In genomic region chr16:2955779-2956565, GRCh38 we compare ENCODE assay signal across 26 cellular contexts. TPM values are rescaled to one million over a fixed set of nuclear protein-coding genes. Genes with fewer than 3 reads are reported as not detected.
DNase-seq lines count a peak whose midpoint lies in the region; ATAC-seq and TF ChIP-seq lines count a peak whose summit lies in the region.
"Had no signal": no experiment of that assay in that cellular context is flagged by ENCODE, and none has a peak within 500 bp of the region (broad histone marks: within the 10 kb centered on the region; RNA-seq: fewer than 3 reads in every experiment).

No MANE protein-coding gene starts in this region.

- DNase-seq in activated CD4-positive, alpha-beta T cell treated with anti-CD3 and anti-CD28 coated beads, Interleukin-2, amount 10 ng/mL, durations not matched to agents 7 days and 5 days: no peak
- no peak for DNase-seq in activated CD4-positive, alpha-beta T cell treated with anti-CD3 and anti-CD28 coated beads for 1 hour
- DNase-seq in NOMO-1 treated with DMSO at 0.1 percent for 48 hours (lab: John Stamatoyannopoulos, UW; ENCODE audit: unreplicated experiment): peak; percentile 46
- DNase-seq in endodermal cell: peak; percentile 76
- peak; percentile 75 for DNase-seq in spleen
- DNase-seq in glutamatergic neuron: no peak
- no peak for DNase-seq in CD8-positive, alpha-beta memory T cell
- DNase-seq: activated CD4-positive, alpha-beta memory T cell treated with anti-CD3 and anti-CD28 coated beads for 36 hours; activated T-cell treated with anti-CD3 and anti-CD28 coated beads, Interleukin-2, amount 50 U/mL, for 4 hours; DND-41; hippocampal formation; NCI-H1417 treated with DMSO at 0.1 percent for 48 hours; NCI-H2171; NCI-H748 treated with DMSO at 0.1 percent for 48 hours; retina had no signal

- TF ChIP-seq CTCF in endodermal cell (conservative IDR thresholded peaks at IDR 0.05) (no peak), spleen (IDR thresholded peaks at IDR 0.05 in 8 of 11, conservative IDR thresholded peaks at IDR 0.05 in 3 of 11) (no peak), glutamatergic neuron (IDR thresholded peaks at IDR 0.05; ENCODE audit: partially characterized antibody, unreplicated experiment) (no peak)

- peak overlapping the region; percentile 46 for H3K27ac Mint-ChIP-seq in activated CD4-positive, alpha-beta T cell treated with anti-CD3 and anti-CD28 coated beads, Interleukin-2, amount 10 ng/mL, durations not matched to agents 7 days and 5 days
- H3K27ac Mint-ChIP-seq in endodermal cell (no peak overlapping the region), glutamatergic neuron (ENCODE audit: unreplicated experiment) (no peak overlapping the region)
- no peak overlapping the region for H3K27ac Mint-ChIP-seq in CD8-positive, alpha-beta memory T cell
- H3K27ac Mint-ChIP-seq: activated CD4-positive, alpha-beta memory T cell treated with anti-CD3 and anti-CD28 coated beads for 36 hours; activated naive CD8-positive, alpha-beta T cell; CD4-positive, alpha-beta memory T cell; stimulated activated memory B cell treated with anti-CD40 and anti-IgM and Interleukin-4, amounts not matched to agents 10 μg/mL and 1 μg/mL and 100 μg/mL, for 72 hours had no signal

- intact Hi-C loops in spleen (cut with DNase I; ENCODE audit: low total_unique reads): no loop called here

- H3K4me1 ChIP-seq in endodermal cell (ENCODE audit: control insufficient read depth, insufficient read depth, low read length) (peaks cover 8% of the 10 kb centered on the region), spleen (peaks cover 0 to 24% (median 3%) of the 10 kb centered on the region in 6 donors)
- no peaks in the 10 kb centered on the region for H3K4me1 ChIP-seq in CD8-positive, alpha-beta memory T cell (ENCODE audit: insufficient read depth, low read length)
- H3K4me1 ChIP-seq: tibial nerve had no signal

- H3K36me3 Mint-ChIP-seq in activated CD4-positive, alpha-beta T cell treated with anti-CD3 and anti-CD28 coated beads, Interleukin-2, amount 10 ng/mL, durations not matched to agents 7 days and 5 days (ENCODE audit: low read depth): no peaks in the 10 kb centered on the region
- no peaks in the 10 kb centered on the region for H3K36me3 Mint-ChIP-seq in endodermal cell (ENCODE audit: low read depth)
- H3K36me3 Mint-ChIP-seq in glutamatergic neuron (ENCODE audit: unreplicated experiment): no peaks in the 10 kb centered on the region
- H3K36me3 Mint-ChIP-seq in CD8-positive, alpha-beta memory T cell: no peaks in the 10 kb centered on the region
- H3K36me3 Mint-ChIP-seq: activated CD4-positive, alpha-beta memory T cell treated with anti-CD3 and anti-CD28 coated beads for 36 hours; activated naive CD8-positive, alpha-beta T cell; CD4-positive, alpha-beta memory T cell; stimulated activated memory B cell treated with anti-CD40 and anti-IgM and Interleukin-4, amounts not matched to agents 10 μg/mL and 1 μg/mL and 100 μg/mL, for 72 hours had no signal

- CTCF ChIA-PET in activated CD4-positive, alpha-beta T cell treated with anti-CD3 and anti-CD28 coated beads, Interleukin-2, amount 10 ng/mL, durations not matched to agents 7 days and 5 days (lab: Charles Lee): no interaction called here
- CTCF ChIA-PET in CD8-positive, alpha-beta memory T cell (lab: Charles Lee): interaction anchor here (0.9 kb wide), 1 partner anchor 9 kb away, joined by 3 read pairs; no protein-coding TSS in a partner anchor

- H3K9me3 Mint-ChIP-seq in activated CD4-positive, alpha-beta T cell treated with anti-CD3 and anti-CD28 coated beads, Interleukin-2, amount 10 ng/mL, durations not matched to agents 7 days and 5 days: no peaks in the 10 kb centered on the region
- H3K9me3 Mint-ChIP-seq in endodermal cell (no peaks in the 10 kb centered on the region), glutamatergic neuron (ENCODE audit: unreplicated experiment) (peaks cover 5% of the 10 kb centered on the region)
- no peaks in the 10 kb centered on the region for H3K9me3 Mint-ChIP-seq in CD8-positive, alpha-beta memory T cell
- H3K9me3 Mint-ChIP-seq: activated CD4-positive, alpha-beta memory T cell treated with anti-CD3 and anti-CD28 coated beads for 36 hours; activated T-cell treated with anti-CD3 and anti-CD28 coated beads, Interleukin-2, amount 50 U/mL, for 4 hours; stimulated activated memory B cell treated with anti-CD40 and anti-IgM and Interleukin-4, amounts not matched to agents 10 μg/mL and 1 μg/mL and 100 μg/mL, for 72 hours had no signal

- H3K27me3 ChIP-seq in endodermal cell (ENCODE audit: control insufficient read depth, insufficient read depth, low read length, poor library complexity, severe bottlenecking): no peaks in the 10 kb centered on the region
- peaks cover 0 to 74% (median 30%) of the 10 kb centered on the region in 7 donors for H3K27me3 ChIP-seq in spleen (replicated peaks in 1 of 7)
- no peaks in the 10 kb centered on the region for H3K27me3 ChIP-seq in CD8-positive, alpha-beta memory T cell (ENCODE audit: insufficient read depth, low read length, poor library complexity, severe bottlenecking)
- H3K27me3 ChIP-seq: colonic mucosa had no signal

- no peak overlapping the region for H3K4me3 ChIP-seq in endodermal cell (ENCODE audit: low read length)
- H3K4me3 ChIP-seq in spleen: peak overlapping the region in 1 of 8 donors; percentile 9
- H3K4me3 ChIP-seq in CD8-positive, alpha-beta memory T cell (ENCODE audit: low read length): no peak overlapping the region
- H3K4me3 ChIP-seq: tibial nerve had no signal

- no peak overlapping the region for H3K27ac ChIP-seq in endodermal cell (ENCODE audit: low read depth, low read length)
- peak overlapping the region in 1 of 8 donors; percentile 40 for H3K27ac ChIP-seq in spleen
- H3K27ac ChIP-seq in CD8-positive, alpha-beta memory T cell (ENCODE audit: low read depth, low read length): no peak overlapping the region
- H3K27ac ChIP-seq: tibial nerve had no signal

- POLR2A ChIA-PET in activated CD4-positive, alpha-beta T cell treated with anti-CD3 and anti-CD28 coated beads, Interleukin-2, amount 10 ng/mL, durations not matched to agents 7 days and 5 days (lab: Charles Lee): no interaction called here
- POLR2A ChIA-PET in CD8-positive, alpha-beta memory T cell (lab: Charles Lee): no interaction called here

- no peak for ATAC-seq in HG03521 (IDR thresholded peaks at IDR 0.05; ENCODE audit: unreplicated experiment)

- H3K36me3 ChIP-seq in endodermal cell (ENCODE audit: control insufficient read depth, insufficient read depth, low read length) (no peaks in the 10 kb centered on the region), spleen (no peaks in the 10 kb centered on the region)
- H3K36me3 ChIP-seq in CD8-positive, alpha-beta memory T cell (ENCODE audit: insufficient read depth, low read length): no peaks in the 10 kb centered on the region
- H3K36me3 ChIP-seq: colonic mucosa had no signal

- H3K4me3 Mint-ChIP-seq in activated CD4-positive, alpha-beta T cell treated with anti-CD3 and anti-CD28 coated beads, Interleukin-2, amount 10 ng/mL, durations not matched to agents 7 days and 5 days: no peak overlapping the region
- H3K4me3 Mint-ChIP-seq in endodermal cell (no peak overlapping the region), glutamatergic neuron (ENCODE audit: unreplicated experiment) (no peak overlapping the region)
- no peak overlapping the region for H3K4me3 Mint-ChIP-seq in CD8-positive, alpha-beta memory T cell
- H3K4me3 Mint-ChIP-seq: activated CD4-positive, alpha-beta memory T cell treated with anti-CD3 and anti-CD28 coated beads for 36 hours; activated naive CD8-positive, alpha-beta T cell; activated T-cell treated with anti-CD3 and anti-CD28 coated beads, Interleukin-2, amount 50 U/mL, for 4 hours; CD4-positive, alpha-beta memory T cell; stimulated activated memory B cell treated with anti-CD40 and anti-IgM and Interleukin-4, amounts not matched to agents 10 μg/mL and 1 μg/mL and 100 μg/mL, for 72 hours had no signal

- no peak overlapping the region for H3K9ac ChIP-seq in endodermal cell (ENCODE audit: extremely low read depth, low read length, poor library complexity, severe bottlenecking)

- WGBS in endodermal cell (ENCODE audit: insufficient coverage in 1 of 2, insufficient read length in 1 of 2), 2 experiments: 74 to 88% methylated on average over 6 to 20 of the region's 21 CpGs
- 6 to 26% (median 22%) methylated on average over 5 to 21 of the region's 21 CpGs for WGBS in spleen, 5 donors

- H3K27me3 Mint-ChIP-seq in activated CD4-positive, alpha-beta T cell treated with anti-CD3 and anti-CD28 coated beads, Interleukin-2, amount 10 ng/mL, durations not matched to agents 7 days and 5 days: no peaks in the 10 kb centered on the region
- no peaks in the 10 kb centered on the region for H3K27me3 Mint-ChIP-seq in endodermal cell (ENCODE audit: insufficient read depth)
- peaks cover 16% of the 10 kb centered on the region for H3K27me3 Mint-ChIP-seq in glutamatergic neuron (ENCODE audit: unreplicated experiment)
- peaks cover 14 to 15% of the 10 kb centered on the region in 2 donors for H3K27me3 Mint-ChIP-seq in CD8-positive, alpha-beta memory T cell

- no peak for TF ChIP-seq POLR2A in spleen (IDR thresholded peaks at IDR 0.05)

- H3K9me3 ChIP-seq in endodermal cell (ENCODE audit: control insufficient read depth, low read length) (no peaks in the 10 kb centered on the region), spleen (no peaks in the 10 kb centered on the region)
- no peaks in the 10 kb centered on the region for H3K9me3 ChIP-seq in CD8-positive, alpha-beta memory T cell (ENCODE audit: low read length)
- H3K9me3 ChIP-seq: colonic mucosa, tibial nerve had no signal

- H3K4me1 Mint-ChIP-seq in activated CD4-positive, alpha-beta T cell treated with anti-CD3 and anti-CD28 coated beads, Interleukin-2, amount 10 ng/mL, durations not matched to agents 7 days and 5 days: no peaks in the 10 kb centered on the region
- H3K4me1 Mint-ChIP-seq in endodermal cell (peaks cover 17% of the 10 kb centered on the region), glutamatergic neuron (ENCODE audit: low read depth, unreplicated experiment) (peaks cover 11% of the 10 kb centered on the region)
- no peaks in the 10 kb centered on the region for H3K4me1 Mint-ChIP-seq in CD8-positive, alpha-beta memory T cell

RNA-seq across cellular contexts. Expression of gene KREMEN2, which starts 8.1 kb away (rescaled TPM):
- under 1 TPM in 1 of 2 experiments, not detected in 1; 0.08 TPM for total RNA-seq in activated CD4-positive, alpha-beta T cell treated with anti-CD3 and anti-CD28 coated beads, Interleukin-2, amount 10 ng/mL, durations not matched to agents 7 days and 5 days
- 1 to 10 TPM; 5.0 to 8.4 TPM for total RNA-seq in endodermal cell
- 2.5 TPM for polyA plus RNA-seq in endodermal cell (2013, experiment 1 of 2)
- polyA plus RNA-seq in endodermal cell (2013, experiment 2 of 2): 3.9 TPM
- total RNA-seq in spleen: 1 to 10 TPM in 1 of 7 donors, under 1 TPM in 1, not detected in 5; 0.40 to 1.0 TPM
- 1 to 10 TPM in 1 of 3 donors, under 1 TPM in 2; 0.41 to 1.2 (median 0.42) TPM for polyA plus RNA-seq in spleen
- 12.8 TPM for total RNA-seq in glutamatergic neuron (ENCODE audit: unreplicated experiment)
- total RNA-seq in CD8-positive, alpha-beta memory T cell: not detected
- polyA plus RNA-seq in CD8-positive, alpha-beta memory T cell: not detected
- total RNA-seq: activated CD4-positive, alpha-beta memory T cell treated with anti-CD3 and anti-CD28 coated beads for 36 hours; CD4-positive, alpha-beta memory T cell; endothelial cell of umbilical vein; mononuclear cell; tibial nerve had no signal
- polyA plus RNA-seq: CD4-positive, alpha-beta memory T cell; endothelial cell of umbilical vein had no signal

RNA-seq across cellular contexts. Expression of gene PAQR4, which starts 13.2 kb away (rescaled TPM):
- 10 to 100 TPM; 49.7 to 50.9 TPM for total RNA-seq in activated CD4-positive, alpha-beta T cell treated with anti-CD3 and anti-CD28 coated beads, Interleukin-2, amount 10 ng/mL, durations not matched to agents 7 days and 5 days
- total RNA-seq in endodermal cell: 10 to 100 TPM; 30.5 to 32.0 TPM
- polyA plus RNA-seq in endodermal cell (2013, experiment 1 of 2): 26.0 TPM
- 23.2 TPM for polyA plus RNA-seq in endodermal cell (2013, experiment 2 of 2)
- total RNA-seq in spleen: 1 to 10 TPM; 3.3 to 9.0 (median 6.4) TPM
- polyA plus RNA-seq in spleen: 1 to 10 TPM; 2.1 to 7.1 (median 6.3) TPM
- 69.1 TPM for total RNA-seq in glutamatergic neuron (ENCODE audit: unreplicated experiment)
- total RNA-seq in CD8-positive, alpha-beta memory T cell: 10 to 100 TPM; 38.7 to 39.0 TPM
- polyA plus RNA-seq in CD8-positive, alpha-beta memory T cell: 1.5 TPM

RNA-seq across cellular contexts. Expression of gene PKMYT1, which starts 24.3 kb away (rescaled TPM):
- total RNA-seq in activated CD4-positive, alpha-beta T cell treated with anti-CD3 and anti-CD28 coated beads, Interleukin-2, amount 10 ng/mL, durations not matched to agents 7 days and 5 days: 100 to 1,000 TPM; 122 to 151 TPM
- 100 to 1,000 TPM in 1 of 2 donors, 10 to 100 TPM in 1; 88.5 to 101 TPM for total RNA-seq in endodermal cell
- polyA plus RNA-seq in endodermal cell (2013, experiment 1 of 2): 42.5 TPM
- 36.6 TPM for polyA plus RNA-seq in endodermal cell (2013, experiment 2 of 2)
- 1 to 10 TPM; 3.3 to 9.6 (median 5.6) TPM for total RNA-seq in spleen
- 10 to 100 TPM in 1 of 3 donors, 1 to 10 TPM in 2; 3.9 to 11.3 (median 6.8) TPM for polyA plus RNA-seq in spleen
- 8.5 TPM for total RNA-seq in glutamatergic neuron (ENCODE audit: unreplicated experiment)
- 100 to 1,000 TPM; 103 to 112 TPM for total RNA-seq in CD8-positive, alpha-beta memory T cell
- 0.18 TPM for polyA plus RNA-seq in CD8-positive, alpha-beta memory T cell
- polyA plus RNA-seq: CD4-positive, alpha-beta memory T cell had no signal

RNA-seq across cellular contexts. Expression of gene FLYWCH1, which starts 44.2 kb away (rescaled TPM):
- 10 to 100 TPM; 46.8 to 52.7 TPM for total RNA-seq in activated CD4-positive, alpha-beta T cell treated with anti-CD3 and anti-CD28 coated beads, Interleukin-2, amount 10 ng/mL, durations not matched to agents 7 days and 5 days
- total RNA-seq in endodermal cell (10 to 100 TPM; 20.5 to 33.6 TPM), spleen (10 to 100 TPM; 34.8 to 79.3 (median 57.0) TPM), glutamatergic neuron (ENCODE audit: unreplicated experiment) (77.1 TPM)
- 16.4 TPM for polyA plus RNA-seq in endodermal cell (2013, experiment 1 of 2)
- polyA plus RNA-seq in endodermal cell (2013, experiment 2 of 2): 17.2 TPM
- polyA plus RNA-seq in spleen: 10 to 100 TPM; 14.0 to 47.0 (median 43.9) TPM
- 10 to 100 TPM; 37.2 to 39.8 TPM for total RNA-seq in CD8-positive, alpha-beta memory T cell
- polyA plus RNA-seq in CD8-positive, alpha-beta memory T cell: 20.9 TPM

RNA-seq across cellular contexts. Expression of gene CLDN9, which starts 56.8 kb away (rescaled TPM):
- total RNA-seq in activated CD4-positive, alpha-beta T cell treated with anti-CD3 and anti-CD28 coated beads, Interleukin-2, amount 10 ng/mL, durations not matched to agents 7 days and 5 days: not detected
- total RNA-seq in endodermal cell: under 1 TPM in 1 of 2 donors, not detected in 1; 0.18 TPM
- not detected for polyA plus RNA-seq in endodermal cell (2013, experiment 1 of 2)
- 0.12 TPM for polyA plus RNA-seq in endodermal cell (2013, experiment 2 of 2)
- total RNA-seq in spleen: 1 to 10 TPM in 2 of 7 donors, under 1 TPM in 5; 0.24 to 1.7 (median 0.56) TPM
- under 1 TPM; 0.06 to 0.37 (median 0.16) TPM for polyA plus RNA-seq in spleen
- total RNA-seq in glutamatergic neuron (ENCODE audit: unreplicated experiment): 0.39 TPM
- total RNA-seq in CD8-positive, alpha-beta memory T cell: not detected
- polyA plus RNA-seq in CD8-positive, alpha-beta memory T cell: not detected
- total RNA-seq: activated CD4-positive, alpha-beta memory T cell treated with anti-CD3 and anti-CD28 coated beads for 36 hours; activated T-cell treated with anti-CD3 and anti-CD28 coated beads, Interleukin-2, amount 50 U/mL, for 4 hours; CD4-positive, alpha-beta memory T cell; endothelial cell of umbilical vein; fibroblast of villous mesenchyme; LHCN-M2; mononuclear cell; RPMI7951 had no signal
- polyA plus RNA-seq: CD4-positive, alpha-beta memory T cell had no signal

Comparison
In these comparisons a context has a peak if more than half of its experiments do, and no peak if none do; other contexts are left out.
1. DNase-seq: peak in NOMO-1 treated with DMSO at 0.1 percent for 48 hours (single experiment), endodermal cell (single experiment) and spleen (single experiment); none in activated CD4-positive, alpha-beta T cell treated with anti-CD3 and anti-CD28 coated beads, Interleukin-2, amount 10 ng/mL, durations not matched to agents 7 days and 5 days (single experiment), activated CD4-positive, alpha-beta T cell treated with anti-CD3 and anti-CD28 coated beads for 1 hour (single experiment), glutamatergic neuron (single experiment) and CD8-positive, alpha-beta memory T cell (0 of 5).